ENCODE assay signal across 1 cellular context in genomic region chr5:157511656-157512644, GRCh38.
TF ChIP-seq lines count a peak whose summit lies in the region.

No MANE protein-coding gene starts in this region.

TF ChIP-seq in HepG2, 621 proteins besides CTCF, POLR2A, EP300 and RAD21 (continued from another document and continues in another):
- TF ChIP-seq SIX4 (CRISPR knock-in tag; IDR thresholded peaks at IDR 0.05): no peak
- no peak for TF ChIP-seq HMGA1 (CRISPR knock-in tag; conservative IDR thresholded peaks at IDR 0.05)
- TF ChIP-seq ATF7-NPFF (CRISPR knock-in tag; IDR thresholded peaks at IDR 0.05; ENCODE audit: low read depth): no peak
- TF ChIP-seq GPN1 (CRISPR knock-in tag; IDR thresholded peaks at IDR 0.05; ENCODE audit: borderline replicate concordance): no peak
- TF ChIP-seq ZNF563 (CRISPR knock-in tag; IDR thresholded peaks at IDR 0.05): no peak
- 0 out of 2 replicates have a peak, but pooled peaks have one; percentile 47 for TF ChIP-seq ZNF501 (CRISPR knock-in tag; IDR thresholded peaks at IDR 0.05)
- TF ChIP-seq NCOA1 (CRISPR knock-in tag; IDR thresholded peaks at IDR 0.05): no peak
- TF ChIP-seq ZNF101 (CRISPR knock-in tag; IDR thresholded peaks at IDR 0.05; ENCODE audit: borderline replicate concordance, low read depth): no peak
- TF ChIP-seq ZNF7 (CRISPR knock-in tag; IDR thresholded peaks at IDR 0.05): no peak
- no peak for TF ChIP-seq EHMT2 (IDR thresholded peaks at IDR 0.05; ENCODE audit: borderline replicate concordance, low read depth, low read length)
- TF ChIP-seq TBL1XR1 (IDR thresholded peaks at IDR 0.05; ENCODE audit: borderline replicate concordance, low read length, partially characterized antibody): peak; percentile 66
- TF ChIP-seq ZNF317 (CRISPR knock-in tag; IDR thresholded peaks at IDR 0.05): 0 out of 2 replicates have a peak, but pooled peaks have one; percentile 42
- TF ChIP-seq TEF (CRISPR knock-in tag; IDR thresholded peaks at IDR 0.05): no peak
- no peak for TF ChIP-seq LBX2 (CRISPR knock-in tag; IDR thresholded peaks at IDR 0.05; ENCODE audit: borderline replicate concordance)
- TF ChIP-seq BHLHE40 (IDR thresholded peaks at IDR 0.05; ENCODE audit: low read length): no peak
- no peak for TF ChIP-seq SIN3A (IDR thresholded peaks at IDR 0.05; ENCODE audit: borderline replicate concordance, low read depth, low read length)
- TF ChIP-seq ERF (CRISPR knock-in tag; IDR thresholded peaks at IDR 0.05): 0 out of 2 replicates have a peak, but pooled peaks have one; percentile 44
- TF ChIP-seq HMG20A (CRISPR knock-in tag; IDR thresholded peaks at IDR 0.05; ENCODE audit: borderline replicate concordance): peak; percentile 58; the same call in 1 of the 2 replicates
- no peak for TF ChIP-seq ZNF460 (CRISPR knock-in tag; IDR thresholded peaks at IDR 0.05; ENCODE audit: borderline replicate concordance)
- no peak for TF ChIP-seq ATF4 (CRISPR knock-in tag; IDR thresholded peaks at IDR 0.05)
- no peak for TF ChIP-seq ZNF407 (CRISPR knock-in tag; IDR thresholded peaks at IDR 0.05; ENCODE audit: not compliant biosample characterization)
- TF ChIP-seq ZNF318 (CRISPR knock-in tag; IDR thresholded peaks at IDR 0.05): no peak
- no peak for TF ChIP-seq ZNF383 (CRISPR knock-in tag; IDR thresholded peaks at IDR 0.05; ENCODE audit: borderline replicate concordance)
- no peak for TF ChIP-seq KMT2A (CRISPR knock-in tag; IDR thresholded peaks at IDR 0.05)
- no peak for TF ChIP-seq ZSCAN21 (CRISPR knock-in tag; IDR thresholded peaks at IDR 0.05; ENCODE audit: borderline replicate concordance)
- no peak for TF ChIP-seq CBX1 (IDR thresholded peaks at IDR 0.05; ENCODE audit: low read depth)
- TF ChIP-seq HNRNPLL (IDR thresholded peaks at IDR 0.05; ENCODE audit: low read depth, low read length, poor library complexity, severe bottlenecking): no peak
- TF ChIP-seq SMARCE1 (IDR thresholded peaks at IDR 0.05; ENCODE audit: borderline replicate concordance): no peak
- TF ChIP-seq KAT2B (IDR thresholded peaks at IDR 0.05; ENCODE audit: borderline replicate concordance, low read depth, low read length): no peak
- no peak for TF ChIP-seq ZNF704 (CRISPR knock-in tag; IDR thresholded peaks at IDR 0.05; ENCODE audit: borderline replicate concordance)
- peak; percentile 61; the same call in 1 of the 2 replicates for TF ChIP-seq RXRB (CRISPR knock-in tag; IDR thresholded peaks at IDR 0.05; ENCODE audit: borderline replicate concordance)
- TF ChIP-seq RARA (CRISPR knock-in tag; IDR thresholded peaks at IDR 0.05): peak; percentile 89
- no peak for TF ChIP-seq DPF2 (CRISPR knock-in tag; IDR thresholded peaks at IDR 0.05; ENCODE audit: borderline replicate concordance, low read depth)
- TF ChIP-seq DR1 (CRISPR knock-in tag; IDR thresholded peaks at IDR 0.05): no peak
- no peak for TF ChIP-seq MEIS2 (CRISPR knock-in tag; IDR thresholded peaks at IDR 0.05)
- no peak for TF ChIP-seq ZSCAN25 (CRISPR knock-in tag; IDR thresholded peaks at IDR 0.05)
- TF ChIP-seq HIVEP1 (CRISPR knock-in tag; IDR thresholded peaks at IDR 0.05): 0 out of 2 replicates have a peak, but pooled peaks have one; percentile 22
- no peak for TF ChIP-seq ATRX (CRISPR knock-in tag; IDR thresholded peaks at IDR 0.05; ENCODE audit: borderline replicate concordance)
- TF ChIP-seq HMGXB4 (CRISPR knock-in tag; IDR thresholded peaks at IDR 0.05; ENCODE audit: borderline replicate concordance in 1 of 2, low read depth in 1 of 2): peak in 1 of 2 experiments; percentile 28; a peak in 1 of 4 replicates
- TF ChIP-seq KAT8 (CRISPR knock-in tag; IDR thresholded peaks at IDR 0.05): 0 out of 2 replicates have a peak, but pooled peaks have one; percentile 8
- no peak for TF ChIP-seq KLF13 (CRISPR knock-in tag; IDR thresholded peaks at IDR 0.05)
- no peak for TF ChIP-seq NFIB (CRISPR knock-in tag; IDR thresholded peaks at IDR 0.05; ENCODE audit: borderline replicate concordance)
- no peak for TF ChIP-seq ZNF775 (CRISPR knock-in tag; IDR thresholded peaks at IDR 0.05; ENCODE audit: borderline replicate concordance)
- no peak for TF ChIP-seq MTF1 (CRISPR knock-in tag; IDR thresholded peaks at IDR 0.05)
- no peak for TF ChIP-seq MTA3 (CRISPR knock-in tag; IDR thresholded peaks at IDR 0.05)
